Comparison of ENCODE assay signal across 25 cellular contexts in the genomic region with DNA sequence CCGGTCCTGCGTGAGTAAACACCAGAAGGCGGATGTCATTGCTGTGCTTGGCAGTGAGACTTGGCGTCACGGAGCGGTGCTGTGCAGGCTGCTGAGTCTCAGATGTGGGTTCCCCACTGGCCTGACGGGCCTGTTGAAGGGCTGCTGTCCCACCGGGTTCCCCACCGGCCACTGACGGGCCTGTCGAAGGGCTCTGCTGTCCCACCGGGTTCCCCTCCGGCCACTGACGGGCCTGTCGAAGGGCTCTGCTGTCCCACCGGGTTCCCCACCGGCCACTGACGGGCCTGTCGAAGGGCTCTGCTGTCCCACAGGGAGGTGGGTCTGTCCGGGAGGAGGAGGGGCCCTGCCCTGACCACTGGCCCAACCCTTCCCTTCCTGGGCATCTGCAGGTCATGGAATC. TPM values are rescaled to one million over a fixed set of nuclear protein-coding genes. Genes with fewer than 3 reads are reported as not detected.
DNase-seq lines count a peak whose midpoint lies in the region; ATAC-seq, FAIRE-seq and TF ChIP-seq lines count a peak whose summit lies in the region.
"Had no signal": no experiment of that assay in that cellular context is flagged by ENCODE, and none has a peak within 500 bp of the region (broad histone marks: within the 10 kb centered on the region; RNA-seq: fewer than 3 reads in every experiment).

No MANE protein-coding gene starts in this region.

- H3K9me2 ChIP-seq in GM23248 (ENCODE audit: insufficient read depth): no peaks in the 10 kb centered on the region

- no peaks in the 10 kb centered on the region for H3K27me3 Mint-ChIP-seq in astrocyte (ENCODE audit: low read depth, unreplicated experiment)
- H3K27me3 Mint-ChIP-seq in nephron progenitor cell (ENCODE audit: low read depth, poor library complexity): peaks cover 2% of the 10 kb centered on the region
- H3K27me3 Mint-ChIP-seq: CD4-positive, alpha-beta memory T cell had no signal

- H3K27ac Mint-ChIP-seq in astrocyte (ENCODE audit: unreplicated experiment): no peak overlapping the region
- peak overlapping the region; percentile 68 for H3K27ac Mint-ChIP-seq in nephron progenitor cell

- peaks cover 7% of the 10 kb centered on the region for H3F3A ChIP-seq in GM23248 (ENCODE audit: insufficient read depth)

- H3K79me2 ChIP-seq in GM23248 (ENCODE audit: insufficient read depth) (peaks cover 92% of the 10 kb centered on the region), astrocyte (ENCODE audit: insufficient read depth, low read length) (peaks cover 98% of the 10 kb centered on the region)

- no peaks in the 10 kb centered on the region for H3K27me3 ChIP-seq in BLaER1 treated with 17β-estradiol and CSF1 and Interleukin-3, amounts not matched to agents 10 nM and 100 nM
- no peaks in the 10 kb centered on the region for H3K27me3 ChIP-seq in GM23248 (replicated peaks; ENCODE audit: insufficient read depth)
- H3K27me3 ChIP-seq in astrocyte (ENCODE audit: insufficient read depth, low read length): no peaks in the 10 kb centered on the region
- H3K27me3 ChIP-seq: MG63 had no signal

- H3K27ac ChIP-seq in BLaER1 treated with 17β-estradiol and CSF1 and Interleukin-3, amounts not matched to agents 10 nM and 100 nM: no peak overlapping the region
- H3K27ac ChIP-seq in GM23248: no peak overlapping the region
- H3K27ac ChIP-seq in astrocyte (ENCODE audit: low read depth, low read length): no peak overlapping the region
- H3K27ac ChIP-seq: A549 had no signal

- TF ChIP-seq CTCF in astrocyte (IDR thresholded peaks at IDR 0.05; ENCODE audit: insufficient read depth, low read depth, low read length) (no peak), nephron progenitor cell (IDR thresholded peaks at IDR 0.05) (no peak)

- in situ Hi-C loops in GM23248 (cut with MboI): no loop called here

- H2AFZ ChIP-seq in GM23248 (no peak overlapping the region), astrocyte (ENCODE audit: low read depth, low read length) (no peak overlapping the region)

- WGBS in GM23248 (ENCODE audit: low coverage in 1 of 2, low lambda C conversion rate in 2 of 2, missing lambda C conversion rate in 2 of 2), 2 experiments: 91 to 94% methylated on average over 17 to 20 of the region's 20 CpGs

- H3K4me2 ChIP-seq in BLaER1 treated with 17β-estradiol and CSF1 and Interleukin-3, amounts not matched to agents 10 nM and 100 nM: no peak overlapping the region
- H3K4me2 ChIP-seq in GM23248 (ENCODE audit: unreplicated experiment): no peak overlapping the region
- no peak overlapping the region for H3K4me2 ChIP-seq in astrocyte (ENCODE audit: low read length)
- H3K4me2 ChIP-seq: A549 had no signal

- ATAC-seq in GM21381 (IDR thresholded peaks at IDR 0.05; ENCODE audit: unreplicated experiment): no peak
- no peak for ATAC-seq in left lobe of liver
- ATAC-seq: A549, Panc1 had no signal

- H3K4me1 Mint-ChIP-seq in astrocyte (ENCODE audit: low read depth, unreplicated experiment) (peaks cover 14% of the 10 kb centered on the region), nephron progenitor cell (peaks cover 27% of the 10 kb centered on the region)

- H3K4me1 ChIP-seq in BLaER1 treated with 17β-estradiol and CSF1 and Interleukin-3, amounts not matched to agents 10 nM and 100 nM: peaks cover 27 to 36% (median 31%) of the 10 kb centered on the region in 10 experiments
- H3K4me1 ChIP-seq in GM23248 (ENCODE audit: insufficient read depth): peaks cover 23% of the 10 kb centered on the region
- peaks cover 29% of the 10 kb centered on the region for H3K4me1 ChIP-seq in astrocyte (ENCODE audit: insufficient read depth, low read length)

- H3K36me3 Mint-ChIP-seq in astrocyte (ENCODE audit: low read depth, unreplicated experiment) (peaks cover 16% of the 10 kb centered on the region), nephron progenitor cell (ENCODE audit: low read depth) (peaks cover 11% of the 10 kb centered on the region)

- no peak for FAIRE-seq in astrocyte (lab: Jason Lieb, UNC)
- FAIRE-seq: A549, G401.6 had no signal

- H4K20me1 ChIP-seq in BLaER1 treated with 17β-estradiol and CSF1 and Interleukin-3, amounts not matched to agents 10 nM and 100 nM: peaks cover 72 to 94% (median 86%) of the 10 kb centered on the region in 11 experiments
- H4K20me1 ChIP-seq in GM23248 (ENCODE audit: insufficient read depth) (peaks cover 6% of the 10 kb centered on the region; the same call in 1 of the 2 replicates), astrocyte (ENCODE audit: insufficient read depth, low read length) (peaks cover 85% of the 10 kb centered on the region)

- no peaks in the 10 kb centered on the region for H3K9me3 ChIP-seq in BLaER1 treated with 17β-estradiol and CSF1 and Interleukin-3, amounts not matched to agents 10 nM and 100 nM (replicated peaks in 1 of 11)
- H3K9me3 ChIP-seq in GM23248 (ENCODE audit: low read depth) (no peaks in the 10 kb centered on the region), astrocyte (ENCODE audit: insufficient read depth, low read depth, low read length) (no peaks in the 10 kb centered on the region)
- H3K9me3 ChIP-seq: A549, MG63 had no signal

- H3K9ac ChIP-seq in BLaER1 treated with 17β-estradiol and CSF1 and Interleukin-3, amounts not matched to agents 10 nM and 100 nM: peak overlapping the region in 9 of 11 experiments; percentile 95 to 98 (median 97); a peak in 11 of 22 replicates
- H3K9ac ChIP-seq in GM23248: 0 out of 2 replicates have a peak overlapping the region, but pooled peaks have one; percentile 93
- H3K9ac ChIP-seq in astrocyte (ENCODE audit: low read length): peak overlapping the region; percentile 93

- H3K4me3 ChIP-seq in BLaER1 treated with 17β-estradiol and CSF1 and Interleukin-3, amounts not matched to agents 10 nM and 100 nM: no peak overlapping the region
- H3K4me3 ChIP-seq in GM23248 (no peak overlapping the region), astrocyte (ENCODE audit: insufficient read depth, low read depth, low read length) (no peak overlapping the region)
- H3K4me3 ChIP-seq: A549, MG63 had no signal

- no peak for DNase-seq in GM23248
- no peak for DNase-seq in astrocyte (ENCODE audit: low read depth)
- DNase-seq in nephron progenitor cell: no peak
- no peak for DNase-seq in activated CD4-positive, CD25-positive, alpha-beta regulatory T cell treated with anti-CD3 and anti-CD28 coated beads, Interleukin-2, amount 50 U/mL, for 72 hours
- DNase-seq in NCI-H2107 treated with DMSO at 0.1 percent for 48 hours (lab: John Stamatoyannopoulos, UW; ENCODE audit: unreplicated experiment): no peak
- DNase-seq in left lobe of liver (ENCODE audit: low spot score): no peak
- DNase-seq: AML-193; C1 segment of cervical spinal cord; CD4-positive, alpha-beta memory T cell; COR-L47; DMS53; GOT3; HCEC 1CT; KBM-7; MG63; NCI-H2029; NCI-H226; NCI-H510A; NCI-H69; SHP77 treated with DMSO at 0.1 percent for 48 hours had no signal

- H3K36me3 ChIP-seq in BLaER1 treated with 17β-estradiol and CSF1 and Interleukin-3, amounts not matched to agents 10 nM and 100 nM: peaks cover 63 to 72% (median 65%) of the 10 kb centered on the region in 11 experiments
- H3K36me3 ChIP-seq in GM23248 (ENCODE audit: low read depth): peaks cover 30% of the 10 kb centered on the region
- peaks cover 22% of the 10 kb centered on the region for H3K36me3 ChIP-seq in astrocyte (ENCODE audit: insufficient read depth, low read length)

- H3K4me3 Mint-ChIP-seq in astrocyte (ENCODE audit: unreplicated experiment) (peak overlapping the region; percentile 57), nephron progenitor cell (no peak overlapping the region)

- no peaks in the 10 kb centered on the region for H3K9me3 Mint-ChIP-seq in astrocyte (ENCODE audit: unreplicated experiment)
- H3K9me3 Mint-ChIP-seq in nephron progenitor cell: no peaks in the 10 kb centered on the region

RNA-seq across cellular contexts. Expression of gene HGS, which starts 2.8 kb away (rescaled TPM):
- total RNA-seq in GM23248 (2014; rRNA removed; shearing (Covaris generic)): 161 and 166 TPM in 2 replicates
- polyA plus RNA-seq in GM23248 (2016; fragmentation: Nextera tagmentation; extraction: Ambion mirVana): 106 and 110 TPM in 2 replicates
- 106 and 122 TPM in 2 replicates for total RNA-seq in astrocyte
- 40.3 TPM for total RNA-seq in left lobe of liver

RNA-seq across cellular contexts. Expression of gene ARL16, which starts 3.0 kb away (rescaled TPM):
- 37.6 and 45.6 TPM in 2 replicates for total RNA-seq in GM23248 (2014; rRNA removed; shearing (Covaris generic))
- 70.8 and 72.8 TPM in 2 replicates for polyA plus RNA-seq in GM23248 (2016; fragmentation: Nextera tagmentation; extraction: Ambion mirVana)
- total RNA-seq in astrocyte: 38.6 and 40.4 TPM in 2 replicates
- 5.1 TPM for total RNA-seq in left lobe of liver

RNA-seq across cellular contexts. Expression of gene MRPL12, which starts 16.6 kb away (rescaled TPM):
- 4.3 and 4.9 TPM in 2 replicates for total RNA-seq in GM23248 (2014; rRNA removed; shearing (Covaris generic))
- 76.3 and 78.5 TPM in 2 replicates for polyA plus RNA-seq in GM23248 (2016; fragmentation: Nextera tagmentation; extraction: Ambion mirVana)
- 69.9 and 71.3 TPM in 2 replicates for total RNA-seq in astrocyte
- 75.7 TPM for total RNA-seq in left lobe of liver

RNA-seq across cellular contexts. Expression of gene CCDC137, which starts 20.1 kb away (rescaled TPM):
- total RNA-seq in GM23248 (2014; rRNA removed; shearing (Covaris generic)): 11.6 and 11.7 TPM in 2 replicates
- 22.0 and 22.8 TPM in 2 replicates for polyA plus RNA-seq in GM23248 (2016; fragmentation: Nextera tagmentation; extraction: Ambion mirVana)
- 25.2 and 29.4 TPM in 2 replicates for total RNA-seq in astrocyte
- total RNA-seq in left lobe of liver: 7.0 TPM

RNA-seq across cellular contexts. Expression of gene OXLD1, which starts 20.2 kb away (rescaled TPM):
- total RNA-seq in GM23248 (2014; rRNA removed; shearing (Covaris generic)): 19.9 and 49.3 TPM in 2 replicates
- 48.5 and 50.4 TPM in 2 replicates for polyA plus RNA-seq in GM23248 (2016; fragmentation: Nextera tagmentation; extraction: Ambion mirVana)
- total RNA-seq in astrocyte (22.0 and 28.5 TPM in 2 replicates), left lobe of liver (18.3 TPM)

Comparison
In these comparisons a context has a peak if more than half of its experiments do, and no peak if none do; other contexts are left out.
1. RNA of gene MRPL12, which starts 16.6 kb away (total RNA-seq): 75.7 TPM in left lobe of liver (single experiment) and 69.9 to 71.3 TPM in astrocyte; 4.3 to 4.9 TPM in GM23248; every median in the first group is over 10 times any median in the second.
2. Peak in every context shown above with its lines, with median percentiles within 50 percentile points of each other: H3K9ac ChIP-seq.